Comparison of ENCODE assay signal across 8 cellular contexts in genomic region chr19:20039203-20039723, GRCh38. TPM values are rescaled to one million over a fixed set of nuclear protein-coding genes. Genes with fewer than 3 reads are reported as not detected.
DNase-seq lines count a peak whose midpoint lies in the region; ATAC-seq and TF ChIP-seq lines count a peak whose summit lies in the region.

ZNF682 (minus strand) TSS chr19:20039505; CDS start chr19:20039345, 160 bp downstream.

- WGBS in transverse colon (ENCODE audit: low coverage in 1 of 2), 2 donors = 1% methylated on average over 18 of the region's 25 CpGs; no CpG with 5 or more reads in 1 of the 2 donors

- no peak for TF ChIP-seq CTCF in transverse colon (IDR thresholded peaks at IDR 0.05)

- TF ChIP-seq POLR2A in transverse colon (IDR thresholded peaks at IDR 0.05) = peak; percentile 28

- no peaks in the 10 kb centered on the region for H3K27me3 ChIP-seq in transverse colon

- no peak for TF ChIP-seq EP300 in transverse colon (IDR thresholded peaks at IDR 0.05; ENCODE audit: low read depth)

- no peaks in the 10 kb centered on the region for H3K9me3 ChIP-seq in transverse colon

- peak within 1 kb of the TSS; percentile 67 to 74 (median 71) for H3K27ac ChIP-seq in transverse colon

- H3K36me3 ChIP-seq in transverse colon = no peaks in the 10 kb centered on the region

- in situ Hi-C loops in transverse colon (cut with MboI; ENCODE audit: low pct_ligation_motif_present in 1 of 4, low pct_unique_long_range_greater_than_20kb in 1 of 4, low sequenced_read_pairs in 3 of 4) = no loop called here

- DNase-seq in DMS53 (lab: John Stamatoyannopoulos, UW) (peak; percentile 98), Kasumi-1 (lab: John Stamatoyannopoulos, UW) (peak; percentile 89 to 90), SW480 (ENCODE audit: low spot score) (peak; percentile 77), amniotic epithelial cell (ENCODE audit: low read depth) (peak; percentile 92), left cardiac atrium (peak; percentile 97), pons (ENCODE audit: low spot score) (peak; percentile 98), transverse colon (peak; percentile 96)

- peaks cover 0 to 9% (median 4%) of the 10 kb centered on the region in 4 donors for H3K4me1 ChIP-seq in transverse colon

- intact Hi-C loops in left cardiac atrium (cut with DNase I) = no loop called here
- intact Hi-C loops in transverse colon (cut with DNase I; ENCODE audit: low total_unique reads) = no loop called here

- peak; percentile 99 for ATAC-seq in GM21737 (IDR thresholded peaks at IDR 0.05; ENCODE audit: unreplicated experiment)
- ATAC-seq in left cardiac atrium = peak; percentile 100

- H3K4me3 ChIP-seq in transverse colon = peak within 1 kb of the TSS; percentile 55 to 78 (median 62)

RNA-seq across cellular contexts. Expression of gene ZNF682, which starts in this region (rescaled TPM):
- total RNA-seq in left cardiac atrium (1 to 10 TPM; 3.5 to 3.7 TPM), transverse colon (1 to 10 TPM in 3 of 4 donors, not detected in 1; 4.8 to 6.0 (median 5.5) TPM)

Comparison
In these comparisons a context has a peak if more than half of its experiments do, and no peak if none do; other contexts are left out.
1. Peak in every context shown above with its lines: DNase-seq, ATAC-seq, H3K4me3 ChIP-seq and H3K27ac ChIP-seq.